In genomic region chr4:157521916-157522315, GRCh38 we compare ENCODE assay signal across 17 cellular contexts.
"Had no signal": no experiment of that assay in that cellular context is flagged by ENCODE, and none has a peak within 500 bp of the region (broad histone marks: within the 10 kb centered on the region; RNA-seq: fewer than 3 reads in every experiment).

No MANE protein-coding gene starts in this region.

- DNase-seq: activated CD4-positive, alpha-beta memory T cell treated with anti-CD3 and anti-CD28 coated beads, Interleukin-2, amount 10 ng/mL, durations not matched to agents 7 days and 5 days; activated CD4-positive, alpha-beta T cell treated with anti-CD3 and anti-CD28 coated beads, Interleukin-2, amount 10 ng/mL, durations not matched to agents 24 days and 14 days; activated effector memory CD4-positive, alpha-beta T cell treated with anti-CD3 and anti-CD28 coated beads, Interleukin-2, amount 50 U/mL, for 16 hours; activated naive CD4-positive, alpha-beta T cell treated with anti-CD3 and anti-CD28 coated beads, Interleukin-2, amount 10 ng/mL, durations not matched to agents 7 days and 5 days; activated T-cell treated with anti-CD3 and anti-CD28 coated beads for 4 hours; amygdala; effector memory CD4-positive, alpha-beta T cell; heart right ventricle; immature natural killer cell; kidney glomerular epithelial cell; left lung; naive thymus-derived CD8-positive, alpha-beta T cell; stimulated activated CD4-positive, alpha-beta T cell treated with anti-CD3 and anti-CD28 coated beads, Interleukin-12 subunit alpha, Interleukin-12 subunit beta, amount 100 ng/mL, for 4 hours; stimulated activated naive CD8-positive, alpha-beta T cell treated with anti-CD3 and anti-CD28 coated beads, Interleukin-15, amount 100 ng/mL, for 72 hours had no signal

- H3K27me3 ChIP-seq: heart right ventricle, left lung, neural progenitor cell, tibial nerve had no signal

- H2AFZ ChIP-seq: neural progenitor cell had no signal

- H3K9ac ChIP-seq: neural progenitor cell had no signal

- H3K27ac ChIP-seq: heart right ventricle, left lung, neural progenitor cell, tibial nerve had no signal

- H3K36me3 ChIP-seq: heart right ventricle, left lung, neural progenitor cell, tibial nerve had no signal

- H3K4me1 ChIP-seq: heart right ventricle, left lung, neural progenitor cell, tibial nerve had no signal

- H3K4me2 ChIP-seq: neural progenitor cell had no signal

- H3K4me3 ChIP-seq: heart right ventricle, left lung, lung, neural progenitor cell, tibial nerve had no signal
